8 cellular contexts compared by ENCODE assay signal in the genomic region with DNA sequence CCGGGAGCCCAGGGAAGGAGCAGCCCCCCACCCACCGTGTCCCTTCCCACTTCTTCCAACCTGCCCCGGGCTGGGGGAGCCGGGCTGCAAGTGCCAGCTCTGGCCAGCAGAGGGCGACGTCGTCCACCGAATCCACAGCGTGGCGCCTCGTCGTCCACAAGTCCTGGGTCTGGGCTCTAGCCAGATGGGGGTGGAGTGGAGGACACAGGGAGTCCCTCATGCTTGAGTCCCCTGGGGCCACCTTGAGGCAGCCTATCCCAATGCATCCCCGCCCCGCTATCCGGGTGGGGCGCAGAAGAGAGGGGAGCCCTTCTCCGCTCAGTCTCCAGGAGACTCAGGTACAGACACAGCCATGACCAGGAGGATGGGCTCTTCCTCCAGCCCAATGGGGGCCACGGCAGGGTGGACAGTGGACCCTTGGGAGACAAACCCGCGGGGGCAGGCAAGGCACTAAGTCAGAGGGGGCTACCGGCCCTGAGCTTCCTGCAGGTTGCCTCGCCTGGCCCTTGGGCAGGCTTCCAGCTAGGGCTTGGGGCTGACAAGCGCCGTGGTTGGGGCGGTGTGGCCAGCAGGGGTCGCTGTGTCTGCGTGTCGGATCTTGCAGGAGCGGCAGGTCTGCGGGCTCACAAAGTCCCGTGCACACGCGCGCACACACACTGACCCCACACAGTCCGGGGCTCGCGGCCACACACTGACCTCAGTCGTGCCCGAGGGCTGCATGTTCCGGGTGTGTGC. TPM values are rescaled to one million over a fixed set of nuclear protein-coding genes. Genes with fewer than 3 reads are reported as not detected.
DNase-seq lines count a peak whose midpoint lies in the region; ATAC-seq and TF ChIP-seq lines count a peak whose summit lies in the region.

No MANE protein-coding gene starts in this region.

- intact Hi-C loops in dendritic cell treated with granulocyte-macrophage colony-stimulating factor and Interleukin-4, amounts not matched to agents 40 ng/mL and 50 ng/mL, for 4 days (cut with micrococcal nuclease): loop anchor here (1.0 to 5.0 kb wide), 4 partner anchors 70 to 208 kb away; no protein-coding TSS in a partner anchor

- H3K27ac ChIP-seq in liver (ENCODE audit: low read depth in 1 of 2, low read length in 2 of 2): no peak overlapping the region

- H3K9ac ChIP-seq in liver (ENCODE audit: low read depth in 1 of 2, low read length in 2 of 2): no peak overlapping the region

- CTCF ChIA-PET in activated CD4-positive, alpha-beta T cell treated with anti-CD3 and anti-CD28 coated beads, Interleukin-2, amount 10 ng/mL, durations not matched to agents 7 days and 5 days (lab: Charles Lee): interaction anchor here (0.6 to 7.8 kb wide), 57 partner anchors 9 to 1764 kb away, joined by 3 to 87 read pairs (median 5); a partner anchor contains a TSS

- peaks cover 35% of the 10 kb centered on the region for H3K27me3 Mint-ChIP-seq in activated CD4-positive, alpha-beta T cell treated with anti-CD3 and anti-CD28 coated beads, Interleukin-2, amount 10 ng/mL, durations not matched to agents 7 days and 5 days
- peaks cover 56% of the 10 kb centered on the region for H3K27me3 Mint-ChIP-seq in dendritic cell treated with granulocyte-macrophage colony-stimulating factor and Interleukin-4, amounts not matched to agents 40 ng/mL and 50 ng/mL, for 4 days

- peak; percentile 77 for ATAC-seq in HG03354 (IDR thresholded peaks at IDR 0.05; ENCODE audit: poor library complexity, severe bottlenecking, unreplicated experiment)

- H3K36me3 Mint-ChIP-seq in activated CD4-positive, alpha-beta T cell treated with anti-CD3 and anti-CD28 coated beads, Interleukin-2, amount 10 ng/mL, durations not matched to agents 7 days and 5 days (ENCODE audit: low read depth): no peaks in the 10 kb centered on the region
- no peaks in the 10 kb centered on the region for H3K36me3 Mint-ChIP-seq in dendritic cell treated with granulocyte-macrophage colony-stimulating factor and Interleukin-4, amounts not matched to agents 40 ng/mL and 50 ng/mL, for 4 days (ENCODE audit: low read depth)

- peaks cover 6% of the 10 kb centered on the region for H3K4me1 Mint-ChIP-seq in activated CD4-positive, alpha-beta T cell treated with anti-CD3 and anti-CD28 coated beads, Interleukin-2, amount 10 ng/mL, durations not matched to agents 7 days and 5 days
- peaks cover 5% of the 10 kb centered on the region for H3K4me1 Mint-ChIP-seq in dendritic cell treated with granulocyte-macrophage colony-stimulating factor and Interleukin-4, amounts not matched to agents 40 ng/mL and 50 ng/mL, for 4 days (ENCODE audit: low read depth)

- no peaks in the 10 kb centered on the region for H3K36me3 ChIP-seq in liver (ENCODE audit: control insufficient read depth in 4 of 4, insufficient read depth in 3 of 4, low read depth in 1 of 4, low read length in 3 of 4)

- POLR2A ChIA-PET in activated CD4-positive, alpha-beta T cell treated with anti-CD3 and anti-CD28 coated beads, Interleukin-2, amount 10 ng/mL, durations not matched to agents 7 days and 5 days (lab: Charles Lee): no interaction called here

- peak overlapping the region in 2 of 3 donors; percentile 20 to 29 for H3K4me3 ChIP-seq in liver (ENCODE audit: low read depth in 1 of 3, low read length in 3 of 3)

- H3K4me1 ChIP-seq in liver (ENCODE audit: control insufficient read depth in 4 of 4, insufficient read depth in 4 of 4, low read length in 3 of 4): peaks cover 13 to 41% (median 26%) of the 10 kb centered on the region in 4 donors

- H3K27ac Mint-ChIP-seq in activated CD4-positive, alpha-beta T cell treated with anti-CD3 and anti-CD28 coated beads, Interleukin-2, amount 10 ng/mL, durations not matched to agents 7 days and 5 days: no peak overlapping the region
- H3K27ac Mint-ChIP-seq in dendritic cell treated with granulocyte-macrophage colony-stimulating factor and Interleukin-4, amounts not matched to agents 40 ng/mL and 50 ng/mL, for 4 days: no peak overlapping the region

- TF ChIP-seq RAD21 in liver (IDR thresholded peaks at IDR 0.05): peak; percentile 83 to 86

- no peaks in the 10 kb centered on the region for H3K9me3 ChIP-seq in liver (ENCODE audit: control insufficient read depth in 4 of 4, low read length in 3 of 4)

- peak; percentile 95 for TF ChIP-seq CTCF in liver (IDR thresholded peaks at IDR 0.05; ENCODE audit: low read depth, low read length, missing input control)

- H3K4me3 Mint-ChIP-seq in activated CD4-positive, alpha-beta T cell treated with anti-CD3 and anti-CD28 coated beads, Interleukin-2, amount 10 ng/mL, durations not matched to agents 7 days and 5 days: peak overlapping the region; percentile 40
- H3K4me3 Mint-ChIP-seq in dendritic cell treated with granulocyte-macrophage colony-stimulating factor and Interleukin-4, amounts not matched to agents 40 ng/mL and 50 ng/mL, for 4 days: peak overlapping the region; percentile 58

- 3% methylated on average over 40 of the region's 40 CpGs for WGBS in liver

- peak; percentile 75 for DNase-seq in SIG-M5 treated with dmso at 0.1 percent for 504 hours (lab: John Stamatoyannopoulos, UW; ENCODE audit: unreplicated experiment)
- DNase-seq in SIG-M5 (lab: John Stamatoyannopoulos, UW): no peak
- DNase-seq in NCI-H460 (ENCODE audit: extremely low read depth, low read depth): peak; percentile 87
- DNase-seq in activated CD4-positive, alpha-beta T cell treated with anti-CD3 and anti-CD28 coated beads, Interleukin-2, amount 10 ng/mL, durations not matched to agents 7 days and 5 days: peak; percentile 92
- peak; percentile 85 for DNase-seq in stimulated activated CD4-positive, alpha-beta T cell treated with anti-CD3 and anti-CD28 coated beads, Interleukin-2, amount 100 ng/mL, for 4 hours (ENCODE audit: low read depth)

- H3K27me3 ChIP-seq in liver (ENCODE audit: control insufficient read depth in 4 of 4, insufficient read depth in 4 of 4, low read length in 3 of 4): no peaks in the 10 kb centered on the region

- no peaks in the 10 kb centered on the region for H3K9me3 Mint-ChIP-seq in activated CD4-positive, alpha-beta T cell treated with anti-CD3 and anti-CD28 coated beads, Interleukin-2, amount 10 ng/mL, durations not matched to agents 7 days and 5 days
- H3K9me3 Mint-ChIP-seq in dendritic cell treated with granulocyte-macrophage colony-stimulating factor and Interleukin-4, amounts not matched to agents 40 ng/mL and 50 ng/mL, for 4 days: no peaks in the 10 kb centered on the region

TF ChIP-seq in liver, 16 proteins besides CTCF, POLR2A, EP300 and RAD21 (continues in another document):
- TF ChIP-seq, protein P1, sequence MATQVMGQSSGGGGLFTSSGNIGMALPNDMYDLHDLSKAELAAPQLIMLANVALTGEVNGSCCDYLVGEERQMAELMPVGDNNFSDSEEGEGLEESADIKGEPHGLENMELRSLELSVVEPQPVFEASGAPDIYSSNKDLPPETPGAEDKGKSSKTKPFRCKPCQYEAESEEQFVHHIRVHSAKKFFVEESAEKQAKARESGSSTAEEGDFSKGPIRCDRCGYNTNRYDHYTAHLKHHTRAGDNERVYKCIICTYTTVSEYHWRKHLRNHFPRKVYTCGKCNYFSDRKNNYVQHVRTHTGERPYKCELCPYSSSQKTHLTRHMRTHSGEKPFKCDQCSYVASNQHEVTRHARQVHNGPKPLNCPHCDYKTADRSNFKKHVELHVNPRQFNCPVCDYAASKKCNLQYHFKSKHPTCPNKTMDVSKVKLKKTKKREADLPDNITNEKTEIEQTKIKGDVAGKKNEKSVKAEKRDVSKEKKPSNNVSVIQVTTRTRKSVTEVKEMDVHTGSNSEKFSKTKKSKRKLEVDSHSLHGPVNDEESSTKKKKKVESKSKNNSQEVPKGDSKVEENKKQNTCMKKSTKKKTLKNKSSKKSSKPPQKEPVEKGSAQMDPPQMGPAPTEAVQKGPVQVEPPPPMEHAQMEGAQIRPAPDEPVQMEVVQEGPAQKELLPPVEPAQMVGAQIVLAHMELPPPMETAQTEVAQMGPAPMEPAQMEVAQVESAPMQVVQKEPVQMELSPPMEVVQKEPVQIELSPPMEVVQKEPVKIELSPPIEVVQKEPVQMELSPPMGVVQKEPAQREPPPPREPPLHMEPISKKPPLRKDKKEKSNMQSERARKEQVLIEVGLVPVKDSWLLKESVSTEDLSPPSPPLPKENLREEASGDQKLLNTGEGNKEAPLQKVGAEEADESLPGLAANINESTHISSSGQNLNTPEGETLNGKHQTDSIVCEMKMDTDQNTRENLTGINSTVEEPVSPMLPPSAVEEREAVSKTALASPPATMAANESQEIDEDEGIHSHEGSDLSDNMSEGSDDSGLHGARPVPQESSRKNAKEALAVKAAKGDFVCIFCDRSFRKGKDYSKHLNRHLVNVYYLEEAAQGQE (IDR thresholded peaks at IDR 0.05): no peak
- TF ChIP-seq GABPA (IDR thresholded peaks at IDR 0.05 in 1 of 2, conservative IDR thresholded peaks at IDR 0.05 in 1 of 2) (no peak), SP1 (IDR thresholded peaks at IDR 0.05) (no peak), FOXA1 (IDR thresholded peaks at IDR 0.05) (no peak), NR2F2 (IDR thresholded peaks at IDR 0.05) (no peak)
- TF ChIP-seq, protein P2, sequence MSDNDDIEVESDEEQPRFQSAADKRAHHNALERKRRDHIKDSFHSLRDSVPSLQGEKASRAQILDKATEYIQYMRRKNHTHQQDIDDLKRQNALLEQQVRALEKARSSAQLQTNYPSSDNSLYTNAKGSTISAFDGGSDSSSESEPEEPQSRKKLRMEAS (IDR thresholded peaks at IDR 0.05): no peak

RNA-seq across cellular contexts. Expression of a gene that starts 5.5 kb away (rescaled TPM):
- not detected in 2 replicates for total RNA-seq in NCI-H460 (2014; rRNA removed; shearing (Covaris generic))
- not detected in 2 replicates for polyA plus RNA-seq in NCI-H460 (2014; cell fraction: nucleus; rRNA removed)
- total RNA-seq in activated CD4-positive, alpha-beta T cell treated with anti-CD3 and anti-CD28 coated beads, Interleukin-2, amount 10 ng/mL, durations not matched to agents 7 days and 5 days: not detected
- not detected for total RNA-seq in liver
- not detected for polyA plus RNA-seq in liver

RNA-seq across cellular contexts. Expression of a gene that starts 5.5 kb away (rescaled TPM):
- 0.17 and 0.32 TPM in 2 replicates for total RNA-seq in NCI-H460 (2014; rRNA removed; shearing (Covaris generic))
- 0.54 and 0.68 TPM in 2 replicates for polyA plus RNA-seq in NCI-H460 (2014; cell fraction: nucleus; rRNA removed)
- total RNA-seq in activated CD4-positive, alpha-beta T cell treated with anti-CD3 and anti-CD28 coated beads, Interleukin-2, amount 10 ng/mL, durations not matched to agents 7 days and 5 days: not detected
- total RNA-seq in liver: not detected
- under 1 TPM; 0.05 to 0.11 TPM for polyA plus RNA-seq in liver

RNA-seq across cellular contexts. Expression of a gene that starts 16.7 kb away (rescaled TPM):
- total RNA-seq in NCI-H460 (2014; rRNA removed; shearing (Covaris generic)): not detected in 2 replicates
- polyA plus RNA-seq in NCI-H460 (2014; cell fraction: nucleus; rRNA removed): not detected in 2 replicates
- total RNA-seq in activated CD4-positive, alpha-beta T cell treated with anti-CD3 and anti-CD28 coated beads, Interleukin-2, amount 10 ng/mL, durations not matched to agents 7 days and 5 days: not detected
- total RNA-seq in liver: not detected
- polyA plus RNA-seq in liver: not detected

RNA-seq across cellular contexts. Expression of a gene that starts 58.1 kb away (rescaled TPM):
- total RNA-seq in NCI-H460 (2014; rRNA removed; shearing (Covaris generic)): 77.2 and 90.6 TPM in 2 replicates
- 102 and 120 TPM in 2 replicates for polyA plus RNA-seq in NCI-H460 (2014; cell fraction: nucleus; rRNA removed)
- 100 to 1,000 TPM; 177 to 183 TPM for total RNA-seq in activated CD4-positive, alpha-beta T cell treated with anti-CD3 and anti-CD28 coated beads, Interleukin-2, amount 10 ng/mL, durations not matched to agents 7 days and 5 days
- 10 to 100 TPM in 1 of 2 donors, 1 to 10 TPM in 1; 2.4 to 38.3 TPM for total RNA-seq in liver
- polyA plus RNA-seq in liver: 1 to 10 TPM; 1.0 to 3.4 TPM
